In genomic region chr1:15939181-15940109, GRCh38 we compare ENCODE assay signal across 8 cellular contexts. TPM values are rescaled to one million over a fixed set of nuclear protein-coding genes. Genes with fewer than 3 reads are reported as not detected.
DNase-seq lines count a peak whose midpoint lies in the region; ATAC-seq and TF ChIP-seq lines count a peak whose summit lies in the region.

No MANE protein-coding gene starts in this region.

- H3K4me3 ChIP-seq in fibroblast of mammary gland (ENCODE audit: control insufficient read depth, low read depth, low read length), result no peak overlapping the region

- DNase-seq in Caki2 (ENCODE audit: low read depth), result peak; percentile 45
- DNase-seq in T-helper 17 cell, result no peak
- DNase-seq in fibroblast of mammary gland (ENCODE audit: low read depth), result peak; percentile 28
- DNase-seq in posterior vena cava (ENCODE audit: low spot score), result peak; percentile 71
- no peak for DNase-seq in iPS-NIHi11 (ENCODE audit: low spot score)
- DNase-seq in iPS-NIHi7 (ENCODE audit: extremely low spot score), result no peak
- DNase-seq in activated CD8-positive, alpha-beta memory T cell treated with anti-CD3 and anti-CD28 coated beads, Interleukin-2, amount 50 U/mL, for 48 hours, result no peak
- no peak for DNase-seq in stimulated activated CD4-positive, alpha-beta T cell treated with anti-CD3 and anti-CD28 coated beads, Interleukin-4, amount 100 ng/mL, for 24 hours

- no peak for TF ChIP-seq CTCF in fibroblast of mammary gland (conservative IDR thresholded peaks at IDR 0.05; ENCODE audit: control insufficient read depth, insufficient read depth, low read depth, low read length)

- peak overlapping the region; percentile 67 for H3K27ac Mint-ChIP-seq in T-helper 17 cell

- no peaks in the 10 kb centered on the region for H3K9me3 ChIP-seq in T-helper 17 cell (ENCODE audit: control insufficient read depth, low read length, poor library complexity, severe bottlenecking)

- no peaks in the 10 kb centered on the region for H3K27me3 Mint-ChIP-seq in T-helper 17 cell

- intact Hi-C loops in posterior vena cava (cut with DNase I), result no loop called here

- H3K4me3 Mint-ChIP-seq in T-helper 17 cell, result no peak overlapping the region

- no peak for ATAC-seq in T-helper 17 cell

- peaks cover 5% of the 10 kb centered on the region for H3K36me3 Mint-ChIP-seq in T-helper 17 cell (ENCODE audit: low read depth)

- in situ Hi-C loops in Caki2 (cut with HindIII; ENCODE audit: low pct_unique_long_range_greater_than_20kb, low sequenced_read_pairs), result no loop called here

- peaks cover 8% of the 10 kb centered on the region for H3K4me1 Mint-ChIP-seq in T-helper 17 cell

RNA-seq across cellular contexts. Expression of gene ZBTB17, which starts 36.5 kb away (rescaled TPM):
- 20.5 and 26.5 TPM in 2 replicates for total RNA-seq in Caki2 (2014; rRNA removed; shearing (Covaris generic); ENCODE audit: low replicate concordance)
- total RNA-seq in T-helper 17 cell (10 to 100 TPM; 71.7 to 99.0 TPM), posterior vena cava (10 to 100 TPM; 31.6 to 38.7 TPM)

Comparison
In these comparisons a context has a peak if more than half of its experiments do, and no peak if none do; other contexts are left out.
1. DNase-seq: peak in Caki2 (single experiment), fibroblast of mammary gland (single experiment) and posterior vena cava (single experiment); none in T-helper 17 cell (0 of 3), iPS-NIHi11 (single experiment), iPS-NIHi7 (single experiment), activated CD8-positive, alpha-beta memory T cell treated with anti-CD3 and anti-CD28 coated beads, Interleukin-2, amount 50 U/mL, for 48 hours (single experiment) and stimulated activated CD4-positive, alpha-beta T cell treated with anti-CD3 and anti-CD28 coated beads, Interleukin-4, amount 100 ng/mL, for 24 hours (single experiment).